Comparison of ENCODE assay signal across 1 cellular context in the genomic region with DNA sequence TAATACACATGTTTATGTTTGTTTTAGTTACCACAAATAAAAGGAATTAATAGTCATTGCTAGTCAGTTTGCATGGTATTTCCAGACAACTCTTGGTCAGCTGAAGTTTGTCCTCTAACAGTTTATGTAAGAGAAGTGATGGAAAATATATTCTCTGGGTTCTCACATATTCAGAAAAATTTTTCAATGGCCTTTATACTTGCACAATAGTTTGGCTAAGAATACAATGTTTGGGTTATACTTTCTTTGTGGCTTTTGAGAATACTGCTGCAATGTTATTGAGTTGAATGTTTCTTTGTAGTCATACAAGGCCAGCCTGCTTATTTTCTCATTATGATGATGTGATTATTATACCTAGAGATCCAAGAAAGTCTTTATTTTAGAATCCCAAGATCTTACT.
TF ChIP-seq lines count a peak whose summit lies in the region.

No MANE protein-coding gene starts in this region.

TF ChIP-seq in WTC11, 78 proteins besides CTCF, POLR2A, EP300 and RAD21 (continued from another document):
- no peak for TF ChIP-seq ZNF425 (CRISPR knock-in tag; conservative IDR thresholded peaks at IDR 0.05)
- no peak for TF ChIP-seq ZNF219 (CRISPR knock-in tag; IDR thresholded peaks at IDR 0.05; ENCODE audit: borderline replicate concordance)
- TF ChIP-seq, protein P1, sequence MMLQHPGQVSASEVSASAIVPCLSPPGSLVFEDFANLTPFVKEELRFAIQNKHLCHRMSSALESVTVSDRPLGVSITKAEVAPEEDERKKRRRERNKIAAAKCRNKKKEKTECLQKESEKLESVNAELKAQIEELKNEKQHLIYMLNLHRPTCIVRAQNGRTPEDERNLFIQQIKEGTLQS (CRISPR knock-in tag; conservative IDR thresholded peaks at IDR 0.05): no peak
- TF ChIP-seq HMGXB4 (CRISPR knock-in tag; IDR thresholded peaks at IDR 0.05): no peak
- TF ChIP-seq ATF2 (CRISPR knock-in tag; IDR thresholded peaks at IDR 0.05; ENCODE audit: borderline replicate concordance, low read depth): no peak
- TF ChIP-seq, protein P2, sequence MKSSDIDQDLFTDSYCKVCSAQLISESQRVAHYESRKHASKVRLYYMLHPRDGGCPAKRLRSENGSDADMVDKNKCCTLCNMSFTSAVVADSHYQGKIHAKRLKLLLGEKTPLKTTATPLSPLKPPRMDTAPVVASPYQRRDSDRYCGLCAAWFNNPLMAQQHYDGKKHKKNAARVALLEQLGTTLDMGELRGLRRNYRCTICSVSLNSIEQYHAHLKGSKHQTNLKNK (CRISPR knock-in tag; IDR thresholded peaks at IDR 0.05): no peak
